ENCODE assay signal across 21 cellular contexts in genomic region chr3:26989042-26989441, GRCh38.
"Had no signal": no experiment of that assay in that cellular context is flagged by ENCODE, and none has a peak within 500 bp of the region (broad histone marks: within the 10 kb centered on the region; RNA-seq: fewer than 3 reads in every experiment).

No MANE protein-coding gene starts in this region.

- DNase-seq: activated CD4-positive, alpha-beta T cell treated with anti-CD3 and anti-CD28 coated beads, Interleukin-2, amount 10 ng/mL, durations not matched to agents 7 days and 5 days; activated CD8-positive, alpha-beta T cell treated with anti-CD3 and anti-CD28 coated beads, Interleukin-2, amount 10 ng/mL, durations not matched to agents 7 days and 5 days; activated naive CD4-positive, alpha-beta T cell treated with anti-CD3 and anti-CD28 coated beads, Interleukin-2, amount 10 ng/mL, durations not matched to agents 7 days and 5 days; activated naive CD8-positive, alpha-beta T cell treated with anti-CD3 and anti-CD28 coated beads, Interleukin-2, amount 50 U/mL, for 24 hours; activated T-cell treated with anti-CD3 and anti-CD28 coated beads, Interleukin-2, amount 50 U/mL, for 4 hours; aorta; cortex of kidney; erythroblast; foreskin melanocyte; glutamatergic neuron; hippocampal formation; mammary epithelial cell; midbrain; spleen; stimulated activated CD4-positive, alpha-beta T cell treated with anti-CD3 and anti-CD28 coated beads, Interleukin-4, amount 100 ng/mL, for 4 hours; stimulated activated naive B cell treated with anti-CD40 and anti-IgM and Interleukin-4, amounts not matched to agents 10 μg/mL and 1 μg/mL and 100 μg/mL, for 72 hours; upper lobe of left lung had no signal

- H3K4me3 ChIP-seq: spleen, thoracic aorta, upper lobe of left lung had no signal

- FAIRE-seq: endometrium, keratinocyte had no signal

- H3K27ac ChIP-seq: parathyroid adenoma, spleen, thoracic aorta, upper lobe of left lung had no signal
